In the genomic region with DNA sequence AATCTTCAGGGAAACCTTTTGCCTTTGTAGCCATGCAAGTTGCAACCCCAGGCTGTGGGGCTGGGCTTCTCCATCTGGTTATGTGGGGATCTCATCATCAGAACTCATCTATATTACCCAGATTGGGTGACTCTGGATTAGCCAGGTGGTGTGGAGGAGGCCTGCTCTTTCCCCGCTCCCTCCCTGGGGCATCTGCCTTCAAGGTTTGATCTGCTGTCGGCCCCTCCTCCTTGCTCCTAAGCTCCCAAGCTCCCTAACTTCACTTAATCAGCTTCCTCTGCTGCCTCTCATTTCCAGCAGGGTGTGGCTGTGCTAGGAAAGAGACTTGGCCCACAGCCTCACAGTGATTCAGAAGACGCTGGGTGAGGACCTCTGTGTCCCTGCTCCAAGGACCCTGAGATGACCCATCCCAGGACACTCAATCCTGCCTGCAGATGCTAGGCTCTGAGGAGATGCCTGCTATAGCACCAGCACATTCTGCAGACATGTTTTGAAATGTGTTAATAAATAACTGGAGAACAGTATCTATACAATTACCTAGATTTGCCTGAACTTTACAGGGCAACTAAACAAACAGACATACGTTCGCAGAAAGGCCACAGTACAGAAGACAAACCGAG, we compare ENCODE assay signal across 13 cellular contexts.
DNase-seq lines count a peak whose midpoint lies in the region; TF ChIP-seq lines count a peak whose summit lies in the region.
"Had no signal": no experiment of that assay in that cellular context is flagged by ENCODE, and none has a peak within 500 bp of the region (broad histone marks: within the 10 kb centered on the region; RNA-seq: fewer than 3 reads in every experiment).

No MANE protein-coding gene starts in this region.

- TF ChIP-seq CTCF in glutamatergic neuron (IDR thresholded peaks at IDR 0.05; ENCODE audit: partially characterized antibody, unreplicated experiment), result no peak
- TF ChIP-seq CTCF in prostate gland (IDR thresholded peaks at IDR 0.05), result no peak
- TF ChIP-seq CTCF in sigmoid colon (IDR thresholded peaks at IDR 0.05), result no peak

- peaks cover 4% of the 10 kb centered on the region for H3K36me3 Mint-ChIP-seq in glutamatergic neuron (ENCODE audit: unreplicated experiment)
- H3K36me3 Mint-ChIP-seq: CD8-positive, alpha-beta memory T cell; stimulated activated memory B cell treated with anti-CD40 and anti-IgM and Interleukin-4, amounts not matched to agents 10 μg/mL and 1 μg/mL and 100 μg/mL, for 72 hours had no signal

- H3K27ac Mint-ChIP-seq in glutamatergic neuron (ENCODE audit: unreplicated experiment), result no peak overlapping the region
- H3K27ac Mint-ChIP-seq: CD8-positive, alpha-beta memory T cell; stimulated activated memory B cell treated with anti-CD40 and anti-IgM and Interleukin-4, amounts not matched to agents 10 μg/mL and 1 μg/mL and 100 μg/mL, for 72 hours had no signal

- H3K4me3 ChIP-seq in prostate gland (no peak overlapping the region), sigmoid colon (no peak overlapping the region)
- H3K4me3 ChIP-seq: cardiac muscle cell had no signal

- H3K27me3 ChIP-seq in prostate gland (replicated peaks; ENCODE audit: insufficient read depth), result no peaks in the 10 kb centered on the region
- peaks cover 0 to 14% (median 6%) of the 10 kb centered on the region in 3 donors for H3K27me3 ChIP-seq in sigmoid colon

- no peaks in the 10 kb centered on the region for H3K36me3 ChIP-seq in prostate gland
- H3K36me3 ChIP-seq in sigmoid colon, result no peaks in the 10 kb centered on the region
- H3K36me3 ChIP-seq: cardiac muscle cell had no signal

- peaks cover 6% of the 10 kb centered on the region for H3K9me3 Mint-ChIP-seq in glutamatergic neuron (ENCODE audit: unreplicated experiment)
- H3K9me3 Mint-ChIP-seq: stimulated activated memory B cell treated with anti-CD40 and anti-IgM and Interleukin-4, amounts not matched to agents 10 μg/mL and 1 μg/mL and 100 μg/mL, for 72 hours had no signal

- TF ChIP-seq POLR2A in prostate gland (IDR thresholded peaks at IDR 0.05) (no peak), sigmoid colon (IDR thresholded peaks at IDR 0.05) (no peak)

- peaks cover 30% of the 10 kb centered on the region for H3K4me1 Mint-ChIP-seq in glutamatergic neuron (ENCODE audit: low read depth, unreplicated experiment)
- H3K4me1 Mint-ChIP-seq: CD8-positive, alpha-beta memory T cell; stimulated activated memory B cell treated with anti-CD40 and anti-IgM and Interleukin-4, amounts not matched to agents 10 μg/mL and 1 μg/mL and 100 μg/mL, for 72 hours had no signal

- H3K27ac ChIP-seq in prostate gland (no peak overlapping the region), sigmoid colon (no peak overlapping the region)
- H3K27ac ChIP-seq: cardiac muscle cell had no signal

- no peaks in the 10 kb centered on the region for H3K9me3 ChIP-seq in prostate gland
- H3K9me3 ChIP-seq in sigmoid colon, result no peaks in the 10 kb centered on the region

- TF ChIP-seq EP300 in sigmoid colon (IDR thresholded peaks at IDR 0.05), result no peak

- intact Hi-C loops in prostate gland (cut with DNase I) (loop anchor here (5.0 kb wide), 2 partner anchors 304 to 634 kb away; no protein-coding TSS in a partner anchor), sigmoid colon (cut with DNase I) (loop anchor here (5.0 to 10.0 kb wide), 2 partner anchors 206 to 304 kb away; no protein-coding TSS in a partner anchor)

- no peaks in the 10 kb centered on the region for H3K4me1 ChIP-seq in prostate gland (replicated peaks)
- H3K4me1 ChIP-seq in sigmoid colon, result peaks cover 0 to 15% (median 9%) of the 10 kb centered on the region in 4 donors

- H3K27me3 Mint-ChIP-seq in glutamatergic neuron (ENCODE audit: unreplicated experiment), result peaks cover 8% of the 10 kb centered on the region

- peak; percentile 65 for DNase-seq in Daoy (ENCODE audit: low read depth)
- DNase-seq in RPMI7951 (ENCODE audit: low read depth), result peak; percentile 41
- peak; percentile 33 for DNase-seq in glutamatergic neuron
- DNase-seq in prostate gland (ENCODE audit: low spot score), result peak; percentile 34
- no peak for DNase-seq in COLO829 (ENCODE audit: low spot score)
- DNase-seq in T-helper 2 cell, result no peak
- DNase-seq in effector CD4-positive, alpha-beta T cell, result no peak
- DNase-seq in sigmoid colon, result no peak
- DNase-seq: activated T-cell treated with anti-CD3 and anti-CD28 coated beads, Interleukin-2, amount 50 U/mL, for 48 hours; CD8-positive, alpha-beta memory T cell; MV-4-11 had no signal

- 31% methylated on average over 6 of the region's 6 CpGs for WGBS in prostate gland
- WGBS in sigmoid colon, 2 donors, result 8 to 48% methylated on average over 6 of the region's 6 CpGs

- H3K4me3 Mint-ChIP-seq in glutamatergic neuron (ENCODE audit: unreplicated experiment), result no peak overlapping the region
- H3K4me3 Mint-ChIP-seq: CD8-positive, alpha-beta memory T cell; stimulated activated memory B cell treated with anti-CD40 and anti-IgM and Interleukin-4, amounts not matched to agents 10 μg/mL and 1 μg/mL and 100 μg/mL, for 72 hours had no signal

Comparison
In these comparisons a context has a peak if more than half of its experiments do, and no peak if none do; other contexts are left out.
1. DNase-seq: peak in Daoy (single experiment), RPMI7951 (single experiment), glutamatergic neuron (single experiment) and prostate gland (single experiment); none in COLO829 (single experiment), T-helper 2 cell (0 of 5), effector CD4-positive, alpha-beta T cell (single experiment) and sigmoid colon (single experiment).